In the genomic region with DNA sequence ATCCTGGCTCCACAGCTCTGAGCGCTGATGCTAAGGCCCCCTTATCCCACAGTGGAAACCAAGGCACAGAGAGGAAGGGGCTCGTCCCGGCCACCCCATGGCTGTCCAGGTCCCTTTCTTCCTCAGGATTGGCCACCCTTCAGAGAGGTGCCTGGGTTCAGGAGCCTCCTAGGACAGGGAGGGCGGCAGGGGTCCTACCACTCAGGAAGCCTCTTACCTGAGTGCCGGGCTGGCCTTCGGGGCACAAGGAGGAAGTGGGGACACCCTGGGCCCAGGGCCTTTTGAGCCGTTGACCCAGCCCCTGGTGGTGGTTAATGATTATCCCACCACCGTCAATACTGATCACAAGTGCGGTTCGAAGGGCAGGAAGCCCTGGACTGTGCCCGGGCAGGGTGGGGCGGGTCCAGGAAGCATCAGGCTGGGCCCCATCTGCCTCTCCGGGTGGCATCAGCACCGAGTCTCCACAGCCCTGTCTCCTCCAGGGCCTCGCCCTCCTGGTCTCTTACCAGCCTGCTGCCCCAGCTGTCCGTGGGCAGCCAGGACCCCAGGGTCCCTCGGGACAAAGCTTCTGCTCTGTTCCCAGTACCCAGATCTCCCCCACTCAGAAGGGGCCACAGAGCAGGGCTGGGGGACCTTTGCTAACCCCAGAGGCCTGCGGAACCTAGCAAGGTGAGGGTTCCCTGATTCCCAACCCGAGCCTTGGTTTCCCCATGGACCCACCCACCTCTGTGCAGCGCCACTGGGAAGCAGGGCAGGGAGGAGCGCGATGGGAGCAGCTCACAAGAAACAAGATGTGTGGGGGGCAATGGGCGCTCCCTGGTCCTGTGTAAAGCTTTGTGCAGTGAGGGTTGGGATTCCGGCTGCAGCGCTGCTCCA, we compare ENCODE assay signal across 12 cellular contexts. TPM values are rescaled to one million over a fixed set of nuclear protein-coding genes. Genes with fewer than 3 reads are reported as not detected.
DNase-seq lines count a peak whose midpoint lies in the region; TF ChIP-seq lines count a peak whose summit lies in the region.
"Had no signal": no experiment of that assay in that cellular context is flagged by ENCODE, and none has a peak within 500 bp of the region (broad histone marks: within the 10 kb centered on the region; RNA-seq: fewer than 3 reads in every experiment).

No MANE protein-coding gene starts in this region.

- H3K27ac ChIP-seq in hepatocyte = peak overlapping the region; percentile 98

- H3K79me2 ChIP-seq in hepatocyte = peaks cover 24% of the 10 kb centered on the region

- no peak overlapping the region for H3K4me3 Mint-ChIP-seq in activated naive CD8-positive, alpha-beta T cell treated with anti-CD3 and anti-CD28 coated beads for 36 hours
- H3K4me3 Mint-ChIP-seq: CD4-positive, alpha-beta memory T cell; stimulated activated naive B cell treated with anti-CD40 and anti-IgM and Interleukin-4, amounts not matched to agents 10 μg/mL and 1 μg/mL and 100 μg/mL, for 72 hours had no signal

- H3K4me3 ChIP-seq in GM08714 (ENCODE audit: low read length) = peak overlapping the region; percentile 9; the same call in 1 of the 2 replicates
- no peak overlapping the region for H3K4me3 ChIP-seq in NT2/D1 (ENCODE audit: insufficient read length, low read depth)
- H3K4me3 ChIP-seq in hepatocyte = peak overlapping the region; percentile 52

- no peak overlapping the region for H2AFZ ChIP-seq in hepatocyte

- no peaks in the 10 kb centered on the region for H3K9me3 ChIP-seq in NT2/D1 (ENCODE audit: insufficient read depth, low read length)
- no peaks in the 10 kb centered on the region for H3K9me3 ChIP-seq in hepatocyte (ENCODE audit: low read depth)

- peak overlapping the region; percentile 59 for H3K9ac ChIP-seq in NT2/D1 (ENCODE audit: insufficient read length, low read depth)

- H3K4me1 Mint-ChIP-seq in activated naive CD8-positive, alpha-beta T cell treated with anti-CD3 and anti-CD28 coated beads for 36 hours = peaks cover 1% of the 10 kb centered on the region

- H3K36me3 Mint-ChIP-seq in activated naive CD8-positive, alpha-beta T cell treated with anti-CD3 and anti-CD28 coated beads for 36 hours = peaks cover 3% of the 10 kb centered on the region
- H3K36me3 Mint-ChIP-seq: naive B cell had no signal

- H3K4me1 ChIP-seq in NT2/D1 (ENCODE audit: insufficient read depth, insufficient read length) = peaks cover 26% of the 10 kb centered on the region
- peaks cover 21% of the 10 kb centered on the region for H3K4me1 ChIP-seq in hepatocyte (ENCODE audit: insufficient read depth)

- H3K27me3 ChIP-seq in NT2/D1 (ENCODE audit: insufficient read depth, insufficient read length) (no peaks in the 10 kb centered on the region), hepatocyte (no peaks in the 10 kb centered on the region)

- H3K27me3 Mint-ChIP-seq in activated naive CD8-positive, alpha-beta T cell treated with anti-CD3 and anti-CD28 coated beads for 36 hours = no peaks in the 10 kb centered on the region
- H3K27me3 Mint-ChIP-seq: CD4-positive, alpha-beta memory T cell; naive B cell; stimulated activated naive B cell treated with anti-CD40 and anti-IgM and Interleukin-4, amounts not matched to agents 10 μg/mL and 1 μg/mL and 100 μg/mL, for 72 hours had no signal

- no peaks in the 10 kb centered on the region for H4K20me1 ChIP-seq in hepatocyte (ENCODE audit: insufficient read depth, poor library complexity, severe bottlenecking)

- H3K36me3 ChIP-seq in NT2/D1 (ENCODE audit: insufficient read depth, insufficient read length, low read length) (peaks cover 38% of the 10 kb centered on the region), hepatocyte (replicated peaks; ENCODE audit: insufficient read depth, low read depth) (no peaks in the 10 kb centered on the region)

- H3K27ac Mint-ChIP-seq in activated naive CD8-positive, alpha-beta T cell treated with anti-CD3 and anti-CD28 coated beads for 36 hours = no peak overlapping the region

- DNase-seq in NT2/D1 (ENCODE audit: low read depth, low spot score) (no peak), hepatocyte (ENCODE audit: low spot score) (peak; percentile 90), renal cortical epithelial cell (ENCODE audit: low read depth) (peak; percentile 40), head of caudate nucleus (no peak), GF-D8 (lab: John Stamatoyannopoulos, UW) (no peak)
- DNase-seq in stimulated activated CD4-positive, alpha-beta T cell treated with anti-CD3 and anti-CD28 coated beads, Interleukin-4, amount 100 ng/mL, for 24 hours = no peak
- no peak for DNase-seq in activated naive CD8-positive, alpha-beta T cell treated with anti-CD3 and anti-CD28 coated beads for 36 hours
- DNase-seq: SIG-M5 had no signal

- intact Hi-C loops in head of caudate nucleus (cut with DNase I) = no loop called here

- TF ChIP-seq CTCF in hepatocyte (IDR thresholded peaks at IDR 0.05; ENCODE audit: poor library complexity) = no peak

- peak overlapping the region; percentile 78 for H3K4me2 ChIP-seq in hepatocyte

- H3K9me2 ChIP-seq in hepatocyte (replicated peaks; ENCODE audit: insufficient read depth) = no peaks in the 10 kb centered on the region

- WGBS in hepatocyte (ENCODE audit: low lambda C conversion rate, missing lambda C conversion rate) = 69% methylated on average over 25 of the region's 25 CpGs

- no peaks in the 10 kb centered on the region for H3K9me3 Mint-ChIP-seq in activated naive CD8-positive, alpha-beta T cell treated with anti-CD3 and anti-CD28 coated beads for 36 hours
- H3K9me3 Mint-ChIP-seq: naive B cell; stimulated activated naive B cell treated with anti-CD40 and anti-IgM and Interleukin-4, amounts not matched to agents 10 μg/mL and 1 μg/mL and 100 μg/mL, for 72 hours had no signal

RNA-seq across cellular contexts. Expression of gene EHD1, which starts 15.0 kb away (rescaled TPM):
- total RNA-seq in hepatocyte = 44.8 and 52.4 TPM in 2 replicates
- 66.6 and 69.5 TPM in 2 replicates for polyA plus RNA-seq in hepatocyte
- 103 and 181 TPM in 2 replicates for total RNA-seq in renal cortical epithelial cell
- total RNA-seq in activated naive CD8-positive, alpha-beta T cell treated with anti-CD3 and anti-CD28 coated beads for 36 hours = 100 to 1,000 TPM; 103 to 112 TPM

RNA-seq across cellular contexts. Expression of gene ATG2A, which starts 23.6 kb away (rescaled TPM):
- total RNA-seq in hepatocyte (16.4 and 18.1 TPM in 2 replicates), renal cortical epithelial cell (16.8 and 28.9 TPM in 2 replicates)
- 11.7 and 17.0 TPM in 2 replicates for polyA plus RNA-seq in hepatocyte
- 10 to 100 TPM; 17.3 to 18.0 TPM for total RNA-seq in activated naive CD8-positive, alpha-beta T cell treated with anti-CD3 and anti-CD28 coated beads for 36 hours

RNA-seq across cellular contexts. Expression of gene PPP2R5B, which starts 31.1 kb away (rescaled TPM):
- 15.8 and 16.9 TPM in 2 replicates for total RNA-seq in hepatocyte
- polyA plus RNA-seq in hepatocyte = 16.2 and 19.5 TPM in 2 replicates
- 21.7 and 22.9 TPM in 2 replicates for total RNA-seq in renal cortical epithelial cell
- total RNA-seq in activated naive CD8-positive, alpha-beta T cell treated with anti-CD3 and anti-CD28 coated beads for 36 hours = 10 to 100 TPM; 11.3 to 11.4 TPM

RNA-seq across cellular contexts. Expression of gene GPHA2, which starts 42.3 kb away (rescaled TPM):
- total RNA-seq in hepatocyte = 2.0 TPM in 1 of 2 replicates, not detected in the other
- polyA plus RNA-seq in hepatocyte = not detected in 2 replicates
- not detected in 2 replicates for total RNA-seq in renal cortical epithelial cell
- not detected for total RNA-seq in activated naive CD8-positive, alpha-beta T cell treated with anti-CD3 and anti-CD28 coated beads for 36 hours
- polyA plus RNA-seq: CD4-positive, alpha-beta memory T cell had no signal

RNA-seq across cellular contexts. Expression of gene CDC42BPG, which starts 49.0 kb away (rescaled TPM):
- 6.5 and 8.4 TPM in 2 replicates for total RNA-seq in hepatocyte
- polyA plus RNA-seq in hepatocyte = 3.1 and 5.5 TPM in 2 replicates
- total RNA-seq in renal cortical epithelial cell = 8.7 and 9.4 TPM in 2 replicates
- under 1 TPM; 0.46 to 0.54 TPM for total RNA-seq in activated naive CD8-positive, alpha-beta T cell treated with anti-CD3 and anti-CD28 coated beads for 36 hours

Comparison
In these comparisons a context has a peak if more than half of its experiments do, and no peak if none do; other contexts are left out.
1. DNase-seq: peak in hepatocyte (single experiment) and renal cortical epithelial cell (single experiment); none in NT2/D1 (single experiment), stimulated activated CD4-positive, alpha-beta T cell treated with anti-CD3 and anti-CD28 coated beads, Interleukin-4, amount 100 ng/mL, for 24 hours (single experiment), head of caudate nucleus (0 of 42), GF-D8 (single experiment) and activated naive CD8-positive, alpha-beta T cell treated with anti-CD3 and anti-CD28 coated beads for 36 hours (single experiment).